ENCODE assay signal across 8 cellular contexts in genomic region chr1:203628997-203629508, GRCh38. TPM values are rescaled to one million over a fixed set of nuclear protein-coding genes. Genes with fewer than 3 reads are reported as not detected.
DNase-seq lines count a peak whose midpoint lies in the region; ATAC-seq, FAIRE-seq and TF ChIP-seq lines count a peak whose summit lies in the region.

No MANE protein-coding gene starts in this region.

- H3K27me3 ChIP-seq in K562 (ENCODE audit: control insufficient read depth in 2 of 2, insufficient read depth in 2 of 2, low read length in 2 of 2): no peaks in the 10 kb centered on the region
- H3K27me3 ChIP-seq in lung (ENCODE audit: control insufficient read depth, insufficient read depth): no peaks in the 10 kb centered on the region
- H3K27me3 ChIP-seq in upper lobe of left lung: no peaks in the 10 kb centered on the region

- 18% methylated on average over 24 of the region's 24 CpGs for WGBS in K562 (ENCODE audit: insufficient coverage, low coverage, missing lambda C conversion rate)
- 1% methylated on average over 24 of the region's 24 CpGs for WGBS in lung, 2 donors
- 1% methylated on average over 23 to 24 of the region's 24 CpGs for WGBS in upper lobe of left lung, 2 donors

- H3K4me1 ChIP-seq in K562 (replicated peaks in 1 of 2; ENCODE audit: control insufficient read depth in 2 of 2, insufficient read depth in 2 of 2, low read length in 2 of 2) (peaks cover 42 to 50% of the 10 kb centered on the region in 2 experiments), lung (ENCODE audit: control insufficient read depth in 2 of 2, insufficient read depth in 2 of 2, low read length in 2 of 2) (peaks cover 16 to 20% of the 10 kb centered on the region in 2 donors), upper lobe of left lung (peaks cover 32 to 62% (median 41%) of the 10 kb centered on the region in 4 donors)

- FAIRE-seq in K562 (lab: Jason Lieb, UNC): no peak

- ATAC-seq in K562 (no peak), lung (ENCODE audit: insufficient read depth, low FRiP score) (no peak), upper lobe of left lung (ENCODE audit: low FRiP score in 2 of 2) (peak in 1 of 2 donors; percentile 1), HG03139 (IDR thresholded peaks at IDR 0.05; ENCODE audit: unreplicated experiment) (no peak), left lobe of liver (no peak), GM18502 (IDR thresholded peaks at IDR 0.05; ENCODE audit: poor library complexity, unreplicated experiment) (no peak)

- H3K27ac ChIP-seq in K562 (ENCODE audit: extremely low read depth, low read depth, low read length): no peak overlapping the region
- peak overlapping the region; percentile 80 to 96 for H3K27ac ChIP-seq in lung (ENCODE audit: low read depth in 1 of 2, low read length in 1 of 2)
- peak overlapping the region; percentile 87 to 95 (median 90) for H3K27ac ChIP-seq in upper lobe of left lung

- CTCF ChIA-PET in K562 (lab: Yijun Ruan, JAX; ENCODE audit: low intra/inter-chr PET ratio): no interaction called here

- no TSS peak for BruUV-seq in K562 (replicated peaks; lab: Mats Ljungman, UMichigan)

- H3K4me3 ChIP-seq in K562 (peak overlapping the region; percentile 30), lung (peak overlapping the region; percentile 57), upper lobe of left lung (peak overlapping the region; percentile 51 to 89 (median 81))

- no peaks in the 10 kb centered on the region for H4K20me1 ChIP-seq in K562 (replicated peaks; ENCODE audit: control insufficient read depth, insufficient read depth, low read length)

- in situ Hi-C loops in K562 (cut with MboI): no loop called here

- no peaks in the 10 kb centered on the region for H3K36me3 ChIP-seq in K562 (ENCODE audit: control insufficient read depth, insufficient read depth, low read length)
- H3K36me3 ChIP-seq in lung (ENCODE audit: control insufficient read depth in 2 of 2, insufficient read depth in 2 of 2, low read length in 2 of 2): no peaks in the 10 kb centered on the region
- H3K36me3 ChIP-seq in upper lobe of left lung: no peaks in the 10 kb centered on the region

- POLR2A ChIA-PET in K562 (lab: Yijun Ruan, JAX): interaction anchor here (0.6 to 2.2 kb wide), 6 partner anchors 11 to 774 kb away, joined by 3 to 14 read pairs (median 3); no protein-coding TSS in a partner anchor

- H2AFZ ChIP-seq in K562 (ENCODE audit: low read depth, low read length): peak overlapping the region; percentile 95

- no peaks in the 10 kb centered on the region for H3K9me3 ChIP-seq in K562 (replicated peaks; ENCODE audit: control insufficient read depth, insufficient read depth, low read depth, low read length)
- no peaks in the 10 kb centered on the region for H3K9me3 ChIP-seq in lung (ENCODE audit: control insufficient read depth in 2 of 2, insufficient read depth in 1 of 2, low read length in 1 of 2)
- H3K9me3 ChIP-seq in upper lobe of left lung: no peaks in the 10 kb centered on the region

- no peak for TF ChIP-seq EP300 in K562 (IDR thresholded peaks at IDR 0.05; ENCODE audit: low read length)
- no peak for TF ChIP-seq EP300 in upper lobe of left lung (IDR thresholded peaks at IDR 0.05)

- H3K79me2 ChIP-seq in K562 (ENCODE audit: control insufficient read depth, insufficient read depth, low read length): peaks cover 13% of the 10 kb centered on the region; the same call in 2 of the 3 replicates

- intact Hi-C loops in K562 (cut with micrococcal nuclease): loop anchor here (5.0 to 10.0 kb wide), 3 partner anchors 43 to 496 kb away; no protein-coding TSS in a partner anchor

- TF ChIP-seq CTCF in K562 (IDR thresholded peaks at IDR 0.05 in 2 of 3, conservative IDR thresholded peaks at IDR 0.05 in 1 of 3; ENCODE audit: insufficient read depth in 2 of 3, low read depth in 1 of 3, low read length in 3 of 3) (no peak), lung (IDR thresholded peaks at IDR 0.05; ENCODE audit: control extremely low read depth, extremely low read depth) (no peak), upper lobe of left lung (IDR thresholded peaks at IDR 0.05) (no peak)

- no peaks in the 10 kb centered on the region for H3K9me1 ChIP-seq in K562 (ENCODE audit: control insufficient read depth, insufficient read depth, low read length)

- peak in 4 of 6 experiments; percentile 13 to 55 (median 46) for DNase-seq in stimulated activated naive CD4-positive, alpha-beta T cell (lab: John Stamatoyannopoulos, UW)
- DNase-seq in stimulated activated naive CD4-positive, alpha-beta T cell treated with Interleukin-2 at 50 U/mL for 16 hours (lab: John Stamatoyannopoulos, UW): no peak
- DNase-seq in K562 (ENCODE audit: extremely low read depth in 1 of 4, low spot score in 3 of 4): no peak
- DNase-seq in lung (ENCODE audit: low spot score): no peak
- no peak for DNase-seq in upper lobe of left lung
- DNase-seq in left lobe of liver (ENCODE audit: low spot score): no peak

- TF ChIP-seq POLR2A in K562 (conservative IDR thresholded peaks at IDR 0.05) (no peak), upper lobe of left lung (IDR thresholded peaks at IDR 0.05) (peak in 1 of 4 donors; percentile 43)

- H3K9ac ChIP-seq in K562 (ENCODE audit: insufficient read depth in 1 of 2, low read depth in 2 of 2, low read length in 2 of 2): peak overlapping the region; percentile 52 to 86; a peak in 3 of 4 replicates

- peak overlapping the region; percentile 79 for H3K4me2 ChIP-seq in K562 (ENCODE audit: insufficient read depth, low read length)

- no peak for TF ChIP-seq RAD21 in K562 (CRISPR knock-in tag; conservative IDR thresholded peaks at IDR 0.05 in 1 of 2, IDR thresholded peaks at IDR 0.05 in 1 of 2)

TF ChIP-seq in K562, 482 proteins besides CTCF, POLR2A, EP300 and RAD21 (continues in another document):
- TF ChIP-seq ETS1 (conservative IDR thresholded peaks at IDR 0.05; ENCODE audit: control insufficient read depth, low read depth, low read length) (no peak), ZNF124 (CRISPR knock-in tag; IDR thresholded peaks at IDR 0.05) (no peak), KDM1A (IDR thresholded peaks at IDR 0.05) (peak in 1 of 2 experiments; percentile 19; a peak in 1 of 4 replicates), NR4A1 (CRISPR knock-in tag; IDR thresholded peaks at IDR 0.05) (no peak), NR4A1 (tag; IDR thresholded peaks at IDR 0.05) (0 out of 2 replicates have a peak, but pooled peaks have one; percentile 19), MEIS2 (IDR thresholded peaks at IDR 0.05; ENCODE audit: partially characterized antibody) (peak; percentile 14), ID3 (CRISPR knock-in tag; IDR thresholded peaks at IDR 0.05) (no peak), ID3 (tag; IDR thresholded peaks at IDR 0.05) (0 out of 2 replicates have a peak, but pooled peaks have one; percentile 8), YY1 (IDR thresholded peaks at IDR 0.05; ENCODE audit: borderline replicate concordance in 1 of 3, control insufficient read depth in 1 of 3, extremely low read depth in 1 of 3, insufficient read depth in 3 of 3, insufficient read length in 1 of 3, insufficient replicate concordance in 2 of 3, low read depth in 1 of 3, low read length in 2 of 3) (peak in 1 of 3 experiments; percentile 28), ZNF408 (CRISPR knock-in tag; IDR thresholded peaks at IDR 0.05; ENCODE audit: low read depth) (no peak), WHSC1 (IDR thresholded peaks at IDR 0.05; ENCODE audit: low read length) (no peak)

RNA-seq across cellular contexts. Expression of gene ATP2B4, which starts 2.4 kb away (rescaled TPM):
- 99.9 and 127 TPM in 2 replicates for total RNA-seq in K562 (2011; cell fraction: chromatin; rRNA removed; ENCODE audit: low replicate concordance)
- 72.9 and 73.4 TPM in 2 replicates for total RNA-seq in K562 (2011; cell fraction: nucleolus; rRNA removed)
- total RNA-seq in K562 (2011; cell fraction: nucleoplasm; rRNA removed): 89.0 and 95.0 TPM in 2 replicates
- total RNA-seq in K562 (2014; rRNA removed): 15.6 and 16.2 TPM in 2 replicates
- total RNA-seq in K562 (2014; rRNA removed; fragmentation: Illumina TruSeq; extraction: Trizol): 18.2 and 19.7 TPM in 2 replicates
- total RNA-seq in K562 (2015; rRNA removed; fragmentation: Illumina TruSeq; extraction: Trizol): 22.8 and 24.3 TPM in 2 replicates
- total RNA-seq in K562 (2021): 24.2 and 26.3 TPM in 2 replicates
- 38.5 and 40.6 TPM in 2 replicates for polyA plus RNA-seq in K562 (2011; rRNA removed)
- 22.6 and 31.8 TPM in 2 replicates for polyA plus RNA-seq in K562 (2011; cell fraction: cytosol; rRNA removed)
- 65.0 and 81.5 TPM in 2 replicates for polyA plus RNA-seq in K562 (2011; cell fraction: nucleus; rRNA removed)
- 19.0 and 22.9 TPM in 2 replicates for polyA plus RNA-seq in K562 (2012)
- polyA plus RNA-seq in K562 (2014; fragmentation: Illumina TruSeq; extraction: Trizol): 24.4 and 28.7 TPM in 2 replicates
- 10 to 100 TPM; 10.3 to 11.3 TPM for polyA plus RNA-seq in K562 (2014; fragmentation: Nextera tagmentation; extraction: Ambion mirVana)
- polyA plus RNA-seq in K562 (2014; rRNA removed): 20.2 and 21.7 TPM in 2 replicates
- 90.3 and 109 TPM in 2 replicates for polyA minus RNA-seq in K562 (2011; rRNA and poly(A)+ RNA removed)
- 46.4 and 53.4 TPM in 2 replicates for polyA minus RNA-seq in K562 (2011; cell fraction: cytosol; rRNA and poly(A)+ RNA removed)
- 27.2 and 48.3 TPM in 2 replicates for polyA minus RNA-seq in K562 (2011; cell fraction: nucleus; rRNA and poly(A)+ RNA removed)
- 100 to 1,000 TPM in 1 of 2 donors, 10 to 100 TPM in 1; 99.6 to 145 TPM for total RNA-seq in lung
- 10 to 100 TPM; 35.9 to 53.1 TPM for polyA plus RNA-seq in lung
- 100 to 1,000 TPM in 2 of 6 donors, 10 to 100 TPM in 4; 54.0 to 152 (median 90.5) TPM for total RNA-seq in upper lobe of left lung
- 9.9 TPM for total RNA-seq in left lobe of liver

Comparison
In these comparisons a context has a peak if more than half of its experiments do, and no peak if none do; other contexts are left out.
1. DNase-seq: peak in stimulated activated naive CD4-positive, alpha-beta T cell (4 of 6); none in stimulated activated naive CD4-positive, alpha-beta T cell treated with Interleukin-2 at 50 U/mL for 16 hours (single experiment), K562 (0 of 4), lung (single experiment), upper lobe of left lung (0 of 2) and left lobe of liver (single experiment).
2. H3K4me3 ChIP-seq: peak in every context shown above with its lines; median percentile 81 in upper lobe of left lung; 57 in lung; 30 in K562.